In genomic region chr14:105367116-105368031, GRCh38 we compare ENCODE assay signal across 24 cellular contexts. TPM values are rescaled to one million over a fixed set of nuclear protein-coding genes. Genes with fewer than 3 reads are reported as not detected.
DNase-seq lines count a peak whose midpoint lies in the region; ATAC-seq and TF ChIP-seq lines count a peak whose summit lies in the region.
"Had no signal": no experiment of that assay in that cellular context is flagged by ENCODE, and none has a peak within 500 bp of the region (broad histone marks: within the 10 kb centered on the region; RNA-seq: fewer than 3 reads in every experiment).

No MANE protein-coding gene starts in this region.

- no peak for TF ChIP-seq CTCF in right atrium auricular region (IDR thresholded peaks at IDR 0.05)
- no peak for TF ChIP-seq CTCF in nephron progenitor cell (IDR thresholded peaks at IDR 0.05)

- H3K27me3 ChIP-seq in right cardiac atrium (ENCODE audit: control insufficient read depth, insufficient read depth) (no peaks in the 10 kb centered on the region), right atrium auricular region (no peaks in the 10 kb centered on the region)

- H3K36me3 Mint-ChIP-seq in central memory CD8-positive, alpha-beta T cell (ENCODE audit: insufficient read depth), result peaks cover 2% of the 10 kb centered on the region
- peaks cover 28% of the 10 kb centered on the region for H3K36me3 Mint-ChIP-seq in nephron progenitor cell (ENCODE audit: low read depth)

- peaks cover 14% of the 10 kb centered on the region for H3K4me1 Mint-ChIP-seq in central memory CD8-positive, alpha-beta T cell
- peaks cover 9% of the 10 kb centered on the region for H3K4me1 Mint-ChIP-seq in nephron progenitor cell

- WGBS in right cardiac atrium, result 89% methylated on average over 34 of the region's 34 CpGs

- H3K27ac Mint-ChIP-seq in central memory CD8-positive, alpha-beta T cell (ENCODE audit: low read depth), result no peak overlapping the region
- H3K27ac Mint-ChIP-seq in nephron progenitor cell, result peak overlapping the region; percentile 13

- peak overlapping the region; percentile 36 for H3K4me3 Mint-ChIP-seq in central memory CD8-positive, alpha-beta T cell
- H3K4me3 Mint-ChIP-seq in nephron progenitor cell, result no peak overlapping the region
- H3K4me3 Mint-ChIP-seq: CD4-positive, alpha-beta memory T cell had no signal

- intact Hi-C loops in right cardiac atrium (cut with DNase I), result no loop called here

- no peak overlapping the region for H3K27ac ChIP-seq in right cardiac atrium (ENCODE audit: low read length)
- H3K27ac ChIP-seq in right atrium auricular region, result no peak overlapping the region
- H3K27ac ChIP-seq: A549, GM23248, HL-60 had no signal

- H3K4me3 ChIP-seq in right cardiac atrium (ENCODE audit: low read length) (no peak overlapping the region), right atrium auricular region (no peak overlapping the region)
- H3K4me3 ChIP-seq: A549, GM23248 had no signal

- no peaks in the 10 kb centered on the region for H3K27me3 Mint-ChIP-seq in central memory CD8-positive, alpha-beta T cell
- peaks cover 3% of the 10 kb centered on the region for H3K27me3 Mint-ChIP-seq in nephron progenitor cell (ENCODE audit: low read depth, poor library complexity)
- H3K27me3 Mint-ChIP-seq: CD4-positive, alpha-beta memory T cell had no signal

- ATAC-seq in right cardiac atrium (no peak), GM18867 (IDR thresholded peaks at IDR 0.05; ENCODE audit: unreplicated experiment) (no peak)
- ATAC-seq in central memory CD8-positive, alpha-beta T cell (replicated peaks; ENCODE audit: extremely low read depth, poor library complexity, severe bottlenecking), result no peak
- ATAC-seq: A549, PC-3 had no signal

- H3K9me3 ChIP-seq in right cardiac atrium (ENCODE audit: control insufficient read depth, low read length) (no peaks in the 10 kb centered on the region), right atrium auricular region (no peaks in the 10 kb centered on the region)
- H3K9me3 ChIP-seq: A549 had no signal

- H3K36me3 ChIP-seq in right atrium auricular region, result peaks cover 27% of the 10 kb centered on the region

- DNase-seq in right cardiac atrium, result peak; percentile 16 to 59 (median 47)
- DNase-seq in right atrium auricular region (ENCODE audit: low spot score), result no peak
- DNase-seq in central memory CD8-positive, alpha-beta T cell (ENCODE audit: low spot score in 2 of 2), result no peak
- no peak for DNase-seq in nephron progenitor cell
- DNase-seq in stimulated activated CD4-positive, alpha-beta T cell treated with anti-CD3 and anti-CD28 coated beads, Interleukin-12 subunit alpha, Interleukin-12 subunit beta, amount 100 ng/mL, for 4 hours, result no peak
- no peak for DNase-seq in activated T-cell treated with anti-CD3 and anti-CD28 coated beads, Interleukin-2, amount 50 U/mL, for 48 hours
- DNase-seq: AML-193; CD4-positive, alpha-beta memory T cell; COR-L47; DMS53; GM23248; H7; NCI-H1048; NCI-H1436; NCI-H187 treated with DMSO at 0.1 percent for 48 hours; NCI-H2171 treated with DMSO at 0.1 percent for 48 hours; NCI-H524 treated with DMSO at 0.1 percent for 48 hours; NCI-H82; NK-92 treated with Interleukin-12 subunit alpha and Interleukin-12 subunit beta, amount 100 ng/mL, for 24 hours; PC-3; SHP77 had no signal

- no peaks in the 10 kb centered on the region for H3K9me3 Mint-ChIP-seq in central memory CD8-positive, alpha-beta T cell
- peaks cover 7% of the 10 kb centered on the region for H3K9me3 Mint-ChIP-seq in nephron progenitor cell
- H3K9me3 Mint-ChIP-seq: CD4-positive, alpha-beta memory T cell had no signal

- H3K4me1 ChIP-seq in right cardiac atrium (ENCODE audit: control insufficient read depth, insufficient read depth, low read length), result no peaks in the 10 kb centered on the region
- peaks cover 0 to 5% of the 10 kb centered on the region in 2 donors for H3K4me1 ChIP-seq in right atrium auricular region
- H3K4me1 ChIP-seq: A549 had no signal

RNA-seq across cellular contexts. Expression of gene TEX22, which starts 31.0 kb away (rescaled TPM):
- total RNA-seq in right cardiac atrium, result 1 to 10 TPM in 2 of 4 donors, under 1 TPM in 2; 0.46 to 1.9 (median 1.00) TPM
- 0.05 TPM for polyA plus RNA-seq in right cardiac atrium
- under 1 TPM in 1 of 2 donors, not detected in 1; 0.16 TPM for total RNA-seq in right atrium auricular region
- polyA plus RNA-seq: CD4-positive, alpha-beta memory T cell had no signal

RNA-seq across cellular contexts. Expression of gene MTA1, which starts 52.3 kb away (rescaled TPM):
- total RNA-seq in right cardiac atrium (100 to 1,000 TPM; 121 to 179 (median 157) TPM), right atrium auricular region (10 to 100 TPM; 51.9 to 61.7 TPM)
- 131 TPM for polyA plus RNA-seq in right cardiac atrium

RNA-seq across cellular contexts. Expression of gene PACS2, which starts 52.8 kb away (rescaled TPM):
- total RNA-seq in right cardiac atrium (10 to 100 TPM; 50.6 to 67.0 (median 64.4) TPM), right atrium auricular region (10 to 100 TPM; 55.0 to 59.7 TPM)
- polyA plus RNA-seq in right cardiac atrium, result 63.0 TPM

Comparison
In these comparisons a context has a peak if more than half of its experiments do, and no peak if none do; other contexts are left out.
1. DNase-seq: peak in right cardiac atrium (3 of 3); none in right atrium auricular region (single experiment), central memory CD8-positive, alpha-beta T cell (0 of 2), nephron progenitor cell (single experiment), stimulated activated CD4-positive, alpha-beta T cell treated with anti-CD3 and anti-CD28 coated beads, Interleukin-12 subunit alpha, Interleukin-12 subunit beta, amount 100 ng/mL, for 4 hours (single experiment) and activated T-cell treated with anti-CD3 and anti-CD28 coated beads, Interleukin-2, amount 50 U/mL, for 48 hours (0 of 2).